In genomic region chr4:145234086-145234694, GRCh38 we compare ENCODE assay signal across 8 cellular contexts. TPM values are rescaled to one million over a fixed set of nuclear protein-coding genes. Genes with fewer than 3 reads are reported as not detected.
DNase-seq lines count a peak whose midpoint lies in the region; ATAC-seq, FAIRE-seq and TF ChIP-seq lines count a peak whose summit lies in the region.

No MANE protein-coding gene starts in this region.

- H3K9me3 ChIP-seq in lower lobe of right lung: no peaks in the 10 kb centered on the region

- ATAC-seq in HG02763 (IDR thresholded peaks at IDR 0.05; ENCODE audit: unreplicated experiment): peak; percentile 98
- peak; percentile 68 to 71 for ATAC-seq in lower lobe of right lung

- H3K27me3 ChIP-seq in lower lobe of right lung (ENCODE audit: low read depth): no peaks in the 10 kb centered on the region

- DNase-seq in ACHN (peak; percentile 52), GM12892 (ENCODE audit: insufficient read length) (peak; percentile 26), NCI-H146 treated with DMSO at 0.1 percent for 48 hours (lab: John Stamatoyannopoulos, UW; ENCODE audit: unreplicated experiment) (peak; percentile 1), lower lobe of right lung (no peak)
- peak; percentile 5 to 18 for DNase-seq in stimulated activated CD8-positive, alpha-beta memory T cell treated with anti-CD3 and anti-CD28 coated beads, Interleukin-2, amount 100 ng/mL, for 48 hours (ENCODE audit: low read depth in 2 of 2)

- peak; percentile 71 for TF ChIP-seq CTCF in lower lobe of right lung (IDR thresholded peaks at IDR 0.05)

- H3K27ac ChIP-seq in lower lobe of right lung: no peak overlapping the region

- no peak overlapping the region for H3K4me3 ChIP-seq in lower lobe of right lung

- in situ Hi-C loops in ACHN (cut with HindIII; ENCODE audit: low pct_ligation_motif_present, low pct_unique_long_range_greater_than_20kb, low sequenced_read_pairs): no loop called here

- no peak for TF ChIP-seq POLR2A in GM12892 (IDR thresholded peaks at IDR 0.05; ENCODE audit: low read depth, low read length)

- FAIRE-seq in GM12892 (lab: Jason Lieb, UNC) (no peak), TTC549 (lab: Jason Lieb, UNC) (peak; percentile 79), colon (lab: Jason Lieb, UNC) (peak; percentile 14)

- no peaks in the 10 kb centered on the region for H3K4me1 ChIP-seq in lower lobe of right lung

- no peaks in the 10 kb centered on the region for H3K36me3 ChIP-seq in lower lobe of right lung

- intact Hi-C loops in lower lobe of right lung (cut with DNase I): loop anchor here (10.0 kb wide), 1 partner anchor 371 kb away; no protein-coding TSS in a partner anchor

RNA-seq across cellular contexts. Expression of gene OTUD4, which starts 53.8 kb away (rescaled TPM):
- polyA plus RNA-seq in GM12892 (2012; ENCODE audit: missing spikeins): 16.1 TPM
- 53.4 TPM for total RNA-seq in lower lobe of right lung
